ENCODE assay signal across 16 cellular contexts in the genomic region with DNA sequence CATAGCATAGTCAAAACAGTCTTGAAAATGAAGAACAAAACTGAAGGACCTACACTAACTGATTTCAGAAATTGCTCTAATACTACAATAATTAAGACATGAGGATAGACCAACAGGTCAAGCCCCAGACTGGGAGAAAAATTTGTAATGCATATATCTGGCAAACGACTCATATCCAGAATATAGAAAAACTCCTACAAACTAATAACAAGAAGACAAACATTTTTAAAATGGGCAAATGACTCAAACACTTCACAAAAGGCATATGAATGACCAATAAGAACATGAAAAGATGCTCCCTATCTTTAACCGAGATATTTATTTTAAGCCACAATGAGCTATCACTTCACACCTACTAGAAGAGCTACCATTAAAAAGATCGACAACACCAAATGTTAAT. TPM values are rescaled to one million over a fixed set of nuclear protein-coding genes. Genes with fewer than 3 reads are reported as not detected.
A peak's percentile ranks its signal among the peaks of the same experiment; 100 is the strongest.
DNase-seq lines count a peak whose midpoint lies in the region; ATAC-seq and TF ChIP-seq lines count a peak whose summit lies in the region.
"Had no signal": no experiment of that assay in that cellular context is flagged by ENCODE, and none has a peak within 500 bp of the region (broad histone marks: within the 10 kb centered on the region; RNA-seq: fewer than 3 reads in every experiment).

No MANE protein-coding gene starts in this region.

- no peak for TF ChIP-seq CTCF in WERI-Rb-1 (IDR thresholded peaks at IDR 0.05; ENCODE audit: low read depth, low read length)
- TF ChIP-seq CTCF in gastroesophageal sphincter (IDR thresholded peaks at IDR 0.05): no peak

- H3K27ac ChIP-seq in WERI-Rb-1: no peak overlapping the region
- H3K27ac ChIP-seq in gastroesophageal sphincter: no peak overlapping the region
- H3K27ac ChIP-seq: gastrocnemius medialis, SJSA1 had no signal

- DNase-seq in retina (no peak), WERI-Rb-1 (no peak)
- no peak for DNase-seq in activated CD4-positive, alpha-beta T cell treated with anti-CD3 and anti-CD28 coated beads, Interleukin-2, amount 50 U/mL, for 1 hour
- DNase-seq: EL; endodermal cell; gastrocnemius medialis; islet precursor cell; Kasumi-1; NCI-H2029 treated with DMSO at 0.1 percent for 48 hours; stimulated activated CD4-positive, alpha-beta T cell treated with anti-CD3 and anti-CD28 coated beads, Interleukin-4, amount 100 ng/mL, for 4 hours had no signal

- TF ChIP-seq POLR2A in gastroesophageal sphincter (IDR thresholded peaks at IDR 0.05): no peak

- peaks cover 0 to 21% (median 0%) of the 10 kb centered on the region in 3 donors for H3K4me1 ChIP-seq in gastroesophageal sphincter

- no peaks in the 10 kb centered on the region for H3K9me3 ChIP-seq in WERI-Rb-1 (ENCODE audit: severe bottlenecking)
- no peaks in the 10 kb centered on the region for H3K9me3 ChIP-seq in gastroesophageal sphincter
- H3K9me3 ChIP-seq: gastrocnemius medialis, SJSA1 had no signal

- TF ChIP-seq EP300 in gastroesophageal sphincter (IDR thresholded peaks at IDR 0.05): no peak

- ATAC-seq in GM18508 (IDR thresholded peaks at IDR 0.05; ENCODE audit: insufficient read depth, unreplicated experiment) (peak; percentile 50), GM19455 (IDR thresholded peaks at IDR 0.05; ENCODE audit: unreplicated experiment) (peak; percentile 52), HG02840 (IDR thresholded peaks at IDR 0.05; ENCODE audit: low FRiP score, unreplicated experiment) (peak; percentile 71), HG03521 (IDR thresholded peaks at IDR 0.05; ENCODE audit: unreplicated experiment) (peak; percentile 52), gastroesophageal sphincter (no peak)
- ATAC-seq: gastrocnemius medialis had no signal

- H3K4me3 ChIP-seq in WERI-Rb-1 (ENCODE audit: low read depth, low read length) (no peak overlapping the region), gastroesophageal sphincter (no peak overlapping the region)
- H3K4me3 ChIP-seq: gastrocnemius medialis, SJSA1 had no signal

- H3K36me3 ChIP-seq in WERI-Rb-1 (no peaks in the 10 kb centered on the region), gastroesophageal sphincter (no peaks in the 10 kb centered on the region)
- H3K36me3 ChIP-seq: gastrocnemius medialis, SJSA1 had no signal

- WGBS in gastroesophageal sphincter (ENCODE audit: low coverage in 1 of 2), 2 donors: 53 to 70% methylated on average over 3 of the region's 3 CpGs

- H3K27me3 ChIP-seq in WERI-Rb-1 (ENCODE audit: insufficient read depth, low read depth, severe bottlenecking) (no peaks in the 10 kb centered on the region), gastroesophageal sphincter (no peaks in the 10 kb centered on the region)
- H3K27me3 ChIP-seq: gastrocnemius medialis, SJSA1 had no signal

RNA-seq across cellular contexts. Expression of a gene that starts 14.2 kb away (rescaled TPM):
- total RNA-seq in gastroesophageal sphincter: 10 to 100 TPM; 28.3 to 31.5 (median 29.7) TPM

RNA-seq across cellular contexts. Expression of a gene that starts 22.0 kb away (rescaled TPM):
- 10 to 100 TPM; 16.9 to 30.0 (median 20.7) TPM for total RNA-seq in gastroesophageal sphincter
